ENCODE assay signal across 8 cellular contexts in the genomic region with DNA sequence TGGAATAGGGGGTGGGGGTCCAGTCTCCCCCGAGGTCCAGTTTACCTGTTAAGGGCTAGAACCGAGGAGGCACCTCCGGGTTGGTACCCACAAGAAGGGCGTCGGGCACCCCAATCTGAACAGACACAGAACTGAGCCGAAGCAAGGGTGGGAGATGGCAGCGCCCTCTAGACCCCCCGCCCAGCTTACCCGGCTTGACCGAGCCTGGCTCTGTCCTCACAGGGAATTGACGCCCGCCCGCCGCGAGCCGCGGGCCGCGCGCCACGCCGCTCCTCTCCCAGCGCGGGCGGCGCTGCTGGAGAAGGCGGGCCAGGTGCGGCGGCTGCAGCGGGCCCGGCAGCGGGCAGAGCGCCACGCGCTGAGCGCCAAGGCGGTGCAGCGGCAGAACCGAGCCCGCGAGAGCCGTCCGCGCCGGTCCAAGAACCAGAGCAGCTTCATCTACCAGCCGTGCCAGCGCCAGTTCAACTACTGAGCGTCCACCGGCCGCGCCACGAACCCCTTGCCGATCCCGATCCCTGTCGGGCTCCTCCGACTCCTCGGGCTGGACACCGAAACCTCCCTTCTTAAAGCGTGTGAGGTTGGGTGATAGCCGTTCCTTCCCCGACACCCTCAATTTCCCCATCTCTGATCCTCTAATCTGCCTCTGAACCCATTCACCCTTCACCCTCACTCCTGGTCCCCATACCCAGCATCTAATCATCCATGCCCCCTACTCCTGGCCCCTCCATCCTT. TPM values are rescaled to one million over a fixed set of nuclear protein-coding genes. Genes with fewer than 3 reads are reported as not detected.
DNase-seq lines count a peak whose midpoint lies in the region; ATAC-seq and TF ChIP-seq lines count a peak whose summit lies in the region.

No MANE protein-coding gene starts in this region.

- no peaks in the 10 kb centered on the region for H3K9me3 ChIP-seq in smooth muscle cell (replicated peaks; ENCODE audit: low read depth)

- no peaks in the 10 kb centered on the region for H3K79me2 ChIP-seq in smooth muscle cell (ENCODE audit: low read depth)

- peaks cover 52% of the 10 kb centered on the region for H4K20me1 ChIP-seq in smooth muscle cell (ENCODE audit: low read depth)

- ATAC-seq in GM19351 (IDR thresholded peaks at IDR 0.05; ENCODE audit: unreplicated experiment) (peak; percentile 34), HG03521 (IDR thresholded peaks at IDR 0.05; ENCODE audit: unreplicated experiment) (peak; percentile 26)

- no peak overlapping the region for H2AFZ ChIP-seq in smooth muscle cell (ENCODE audit: low read depth)

- peak overlapping the region; percentile 50 for H3K27ac ChIP-seq in smooth muscle cell (ENCODE audit: low read depth)

- peaks cover 13% of the 10 kb centered on the region for H3K36me3 Mint-ChIP-seq in MCF 10A (ENCODE audit: insufficient read depth, unreplicated experiment)

- DNase-seq in DMS153 treated with DMSO at 0.1 percent for 48 hours (lab: John Stamatoyannopoulos, UW; ENCODE audit: unreplicated experiment) (peak; percentile 71), OCI-M1 (lab: John Stamatoyannopoulos, UW) (peak; percentile 89), MCF 10A (ENCODE audit: unreplicated experiment) (peak; percentile 69), inferior parietal cortex (ENCODE audit: extremely low spot score) (peak; percentile 42), smooth muscle cell (lab: John Stamatoyannopoulos, UW; ENCODE audit: unreplicated experiment) (peak; percentile 84), UCSD-AML1 (lab: John Stamatoyannopoulos, UW; ENCODE audit: unreplicated experiment) (no peak)

- H3K36me3 ChIP-seq in smooth muscle cell (ENCODE audit: low read depth) = no peaks in the 10 kb centered on the region

- WGBS in smooth muscle cell (ENCODE audit: low lambda C conversion rate) = 4% methylated on average over 50 of the region's 61 CpGs

- no TSS peak for BruUV-seq in MCF 10A (replicated peaks; lab: Mats Ljungman, UMichigan)

- peaks cover 26% of the 10 kb centered on the region for H3K4me1 Mint-ChIP-seq in MCF 10A (ENCODE audit: insufficient read depth, unreplicated experiment)

- no peaks in the 10 kb centered on the region for H3K9me3 Mint-ChIP-seq in MCF 10A (ENCODE audit: unreplicated experiment)

- peak overlapping the region; percentile 80 for H3K4me3 Mint-ChIP-seq in MCF 10A (ENCODE audit: unreplicated experiment)

- H3K4me1 ChIP-seq in smooth muscle cell (ENCODE audit: low read depth) = peaks cover 5% of the 10 kb centered on the region

- no peak overlapping the region for H3K27ac Mint-ChIP-seq in MCF 10A (ENCODE audit: low read depth, unreplicated experiment)

- intact Hi-C loops in MCF 10A (cut with micrococcal nuclease) = loop anchor here (5.0 kb wide), 1 partner anchor 398 kb away; no protein-coding TSS in a partner anchor

- H3K4me3 ChIP-seq in smooth muscle cell = peak overlapping the region; percentile 84

- POLR2A ChIA-PET in MCF 10A (lab: Yijun Ruan, JAX) = interaction anchor here (1.6 to 2.1 kb wide), 2 partner anchors 10 to 34 kb away, joined by 4 to 10 read pairs; a partner anchor contains a TSS

- H3F3A ChIP-seq in smooth muscle cell (ENCODE audit: low read depth) = peaks cover 19% of the 10 kb centered on the region

- H3K4me2 ChIP-seq in smooth muscle cell = peak overlapping the region; percentile 95

- H3K27me3 ChIP-seq in smooth muscle cell (ENCODE audit: low read depth) = no peaks in the 10 kb centered on the region

- H3K27me3 Mint-ChIP-seq in MCF 10A (ENCODE audit: insufficient read depth, unreplicated experiment) = no peaks in the 10 kb centered on the region

- TF ChIP-seq CTCF in MCF 10A (IDR thresholded peaks at IDR 0.05; ENCODE audit: unreplicated experiment) (peak; percentile 24), smooth muscle cell (IDR thresholded peaks at IDR 0.05; ENCODE audit: borderline replicate concordance, insufficient read depth, poor library complexity, severe bottlenecking) (peak; percentile 30)

- H3K9ac ChIP-seq in smooth muscle cell (ENCODE audit: low read depth) = peak overlapping the region; percentile 68

- CTCF ChIA-PET in MCF 10A (lab: Yijun Ruan, JAX) = interaction anchor here (0.6 to 1.0 kb wide), 3 partner anchors 21 to 153 kb away, joined by 3 read pairs; no protein-coding TSS in a partner anchor

RNA-seq across cellular contexts. Expression of a gene that starts 5.9 kb away (rescaled TPM):
- total RNA-seq in MCF 10A (2022) (1.8 and 3.6 TPM in 2 replicates), smooth muscle cell (11.7 and 13.1 TPM in 2 replicates)
- polyA plus RNA-seq in smooth muscle cell = 15.9 and 17.5 TPM in 2 replicates

RNA-seq across cellular contexts. Expression of a gene that starts 33.1 kb away (rescaled TPM):
- 14.2 and 14.5 TPM in 2 replicates for total RNA-seq in MCF 10A (2022)
- total RNA-seq in smooth muscle cell = 43.5 and 50.2 TPM in 2 replicates
- polyA plus RNA-seq in smooth muscle cell = 32.0 and 46.5 TPM in 2 replicates
